Comparison of ENCODE assay signal across 2 cellular contexts in the genomic region with DNA sequence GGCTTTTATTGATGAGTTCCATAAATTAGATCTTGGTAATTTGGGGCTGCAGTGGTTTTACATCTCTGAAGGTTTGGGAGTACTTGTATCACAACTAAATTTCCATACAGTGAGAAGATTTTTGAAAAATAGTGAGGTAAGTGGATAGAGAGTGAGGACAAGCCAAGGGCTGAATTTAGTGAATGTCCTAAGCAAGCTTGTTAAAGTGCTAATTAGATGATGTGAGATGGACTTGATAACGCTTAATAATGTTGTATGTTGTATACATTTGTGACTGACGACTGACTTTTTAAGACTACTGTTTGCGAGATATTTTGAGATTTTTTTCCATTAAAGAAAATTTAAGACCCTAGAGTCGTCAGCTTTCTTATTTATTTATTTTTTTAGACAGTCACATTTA.
TF ChIP-seq lines count a peak whose summit lies in the region.

No MANE protein-coding gene starts in this region.

TF ChIP-seq in HepG2, 621 proteins besides CTCF, POLR2A, EP300 and RAD21 (continues in another document):
- TF ChIP-seq, protein P1, sequence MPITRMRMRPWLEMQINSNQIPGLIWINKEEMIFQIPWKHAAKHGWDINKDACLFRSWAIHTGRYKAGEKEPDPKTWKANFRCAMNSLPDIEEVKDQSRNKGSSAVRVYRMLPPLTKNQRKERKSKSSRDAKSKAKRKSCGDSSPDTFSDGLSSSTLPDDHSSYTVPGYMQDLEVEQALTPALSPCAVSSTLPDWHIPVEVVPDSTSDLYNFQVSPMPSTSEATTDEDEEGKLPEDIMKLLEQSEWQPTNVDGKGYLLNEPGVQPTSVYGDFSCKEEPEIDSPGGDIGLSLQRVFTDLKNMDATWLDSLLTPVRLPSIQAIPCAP (CRISPR knock-in tag; IDR thresholded peaks at IDR 0.05; ENCODE audit: low read depth), result no peak
- TF ChIP-seq, protein P2, sequence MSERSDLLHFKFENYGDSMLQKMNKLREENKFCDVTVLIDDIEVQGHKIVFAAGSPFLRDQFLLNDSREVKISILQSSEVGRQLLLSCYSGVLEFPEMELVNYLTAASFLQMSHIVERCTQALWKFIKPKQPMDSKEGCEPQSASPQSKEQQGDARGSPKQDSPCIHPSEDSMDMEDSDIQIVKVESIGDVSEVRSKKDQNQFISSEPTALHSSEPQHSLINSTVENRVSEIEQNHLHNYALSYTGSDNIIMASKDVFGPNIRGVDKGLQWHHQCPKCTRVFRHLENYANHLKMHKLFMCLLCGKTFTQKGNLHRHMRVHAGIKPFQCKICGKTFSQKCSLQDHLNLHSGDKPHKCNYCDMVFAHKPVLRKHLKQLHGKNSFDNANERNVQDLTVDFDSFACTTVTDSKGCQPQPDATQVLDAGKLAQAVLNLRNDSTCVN (CRISPR knock-in tag; IDR thresholded peaks at IDR 0.05; ENCODE audit: borderline replicate concordance), result no peak
- TF ChIP-seq, protein P3, sequence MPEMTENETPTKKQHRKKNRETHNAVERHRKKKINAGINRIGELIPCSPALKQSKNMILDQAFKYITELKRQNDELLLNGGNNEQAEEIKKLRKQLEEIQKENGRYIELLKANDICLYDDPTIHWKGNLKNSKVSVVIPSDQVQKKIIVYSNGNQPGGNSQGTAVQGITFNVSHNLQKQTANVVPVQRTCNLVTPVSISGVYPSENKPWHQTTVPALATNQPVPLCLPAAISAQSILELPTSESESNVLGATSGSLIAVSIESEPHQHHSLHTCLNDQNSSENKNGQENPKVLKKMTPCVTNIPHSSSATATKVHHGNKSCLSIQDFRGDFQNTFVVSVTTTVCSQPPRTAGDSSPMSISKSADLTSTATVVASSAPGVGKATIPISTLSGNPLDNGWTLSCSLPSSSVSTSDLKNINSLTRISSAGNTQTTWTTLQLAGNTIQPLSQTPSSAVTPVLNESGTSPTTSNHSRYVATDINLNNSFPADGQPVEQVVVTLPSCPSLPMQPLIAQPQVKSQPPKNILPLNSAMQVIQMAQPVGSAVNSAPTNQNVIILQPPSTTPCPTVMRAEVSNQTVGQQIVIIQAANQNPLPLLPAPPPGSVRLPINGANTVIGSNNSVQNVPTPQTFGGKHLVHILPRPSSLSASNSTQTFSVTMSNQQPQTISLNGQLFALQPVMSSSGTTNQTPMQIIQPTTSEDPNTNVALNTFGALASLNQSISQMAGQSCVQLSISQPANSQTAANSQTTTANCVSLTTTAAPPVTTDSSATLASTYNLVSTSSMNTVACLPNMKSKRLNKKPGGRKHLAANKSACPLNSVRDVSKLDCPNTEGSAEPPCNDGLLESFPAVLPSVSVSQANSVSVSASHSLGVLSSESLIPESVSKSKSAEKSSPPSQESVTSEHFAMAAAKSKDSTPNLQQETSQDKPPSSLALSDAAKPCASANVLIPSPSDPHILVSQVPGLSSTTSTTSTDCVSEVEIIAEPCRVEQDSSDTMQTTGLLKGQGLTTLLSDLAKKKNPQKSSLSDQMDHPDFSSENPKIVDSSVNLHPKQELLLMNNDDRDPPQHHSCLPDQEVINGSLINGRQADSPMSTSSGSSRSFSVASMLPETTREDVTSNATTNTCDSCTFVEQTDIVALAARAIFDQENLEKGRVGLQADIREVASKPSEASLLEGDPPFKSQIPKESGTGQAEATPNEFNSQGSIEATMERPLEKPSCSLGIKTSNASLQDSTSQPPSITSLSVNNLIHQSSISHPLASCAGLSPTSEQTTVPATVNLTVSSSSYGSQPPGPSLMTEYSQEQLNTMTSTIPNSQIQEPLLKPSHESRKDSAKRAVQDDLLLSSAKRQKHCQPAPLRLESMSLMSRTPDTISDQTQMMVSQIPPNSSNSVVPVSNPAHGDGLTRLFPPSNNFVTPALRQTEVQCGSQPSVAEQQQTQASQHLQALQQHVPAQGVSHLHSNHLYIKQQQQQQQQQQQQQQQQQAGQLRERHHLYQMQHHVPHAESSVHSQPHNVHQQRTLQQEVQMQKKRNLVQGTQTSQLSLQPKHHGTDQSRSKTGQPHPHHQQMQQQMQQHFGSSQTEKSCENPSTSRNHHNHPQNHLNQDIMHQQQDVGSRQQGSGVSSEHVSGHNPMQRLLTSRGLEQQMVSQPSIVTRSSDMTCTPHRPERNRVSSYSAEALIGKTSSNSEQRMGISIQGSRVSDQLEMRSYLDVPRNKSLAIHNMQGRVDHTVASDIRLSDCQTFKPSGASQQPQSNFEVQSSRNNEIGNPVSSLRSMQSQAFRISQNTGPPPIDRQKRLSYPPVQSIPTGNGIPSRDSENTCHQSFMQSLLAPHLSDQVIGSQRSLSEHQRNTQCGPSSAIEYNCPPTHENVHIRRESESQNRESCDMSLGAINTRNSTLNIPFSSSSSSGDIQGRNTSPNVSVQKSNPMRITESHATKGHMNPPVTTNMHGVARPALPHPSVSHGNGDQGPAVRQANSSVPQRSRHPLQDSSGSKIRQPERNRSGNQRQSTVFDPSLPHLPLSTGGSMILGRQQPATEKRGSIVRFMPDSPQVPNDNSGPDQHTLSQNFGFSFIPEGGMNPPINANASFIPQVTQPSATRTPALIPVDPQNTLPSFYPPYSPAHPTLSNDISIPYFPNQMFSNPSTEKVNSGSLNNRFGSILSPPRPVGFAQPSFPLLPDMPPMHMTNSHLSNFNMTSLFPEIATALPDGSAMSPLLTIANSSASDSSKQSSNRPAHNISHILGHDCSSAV (CRISPR knock-in tag; IDR thresholded peaks at IDR 0.05; ENCODE audit: borderline replicate concordance), result no peak
- TF ChIP-seq ZNF589 (CRISPR knock-in tag; conservative IDR thresholded peaks at IDR 0.05) (no peak), PCBP2 (optimal IDR thresholded peaks at IDR 0.05; ENCODE audit: low read depth, low read length, poor library complexity, severe bottlenecking) (no peak), PHF8 (CRISPR knock-in tag; IDR thresholded peaks at IDR 0.05) (no peak), ZNF496 (CRISPR knock-in tag; IDR thresholded peaks at IDR 0.05; ENCODE audit: insufficient replicate concordance) (no peak), ZSCAN9 (CRISPR knock-in tag; IDR thresholded peaks at IDR 0.05; ENCODE audit: borderline replicate concordance) (no peak), ZFAT (CRISPR knock-in tag; conservative IDR thresholded peaks at IDR 0.05) (no peak), ZNF709 (CRISPR knock-in tag; IDR thresholded peaks at IDR 0.05) (no peak), CEBPB (IDR thresholded peaks at IDR 0.05; ENCODE audit: borderline replicate concordance, low read depth, low read length) (no peak)
- TF ChIP-seq, protein P4, sequence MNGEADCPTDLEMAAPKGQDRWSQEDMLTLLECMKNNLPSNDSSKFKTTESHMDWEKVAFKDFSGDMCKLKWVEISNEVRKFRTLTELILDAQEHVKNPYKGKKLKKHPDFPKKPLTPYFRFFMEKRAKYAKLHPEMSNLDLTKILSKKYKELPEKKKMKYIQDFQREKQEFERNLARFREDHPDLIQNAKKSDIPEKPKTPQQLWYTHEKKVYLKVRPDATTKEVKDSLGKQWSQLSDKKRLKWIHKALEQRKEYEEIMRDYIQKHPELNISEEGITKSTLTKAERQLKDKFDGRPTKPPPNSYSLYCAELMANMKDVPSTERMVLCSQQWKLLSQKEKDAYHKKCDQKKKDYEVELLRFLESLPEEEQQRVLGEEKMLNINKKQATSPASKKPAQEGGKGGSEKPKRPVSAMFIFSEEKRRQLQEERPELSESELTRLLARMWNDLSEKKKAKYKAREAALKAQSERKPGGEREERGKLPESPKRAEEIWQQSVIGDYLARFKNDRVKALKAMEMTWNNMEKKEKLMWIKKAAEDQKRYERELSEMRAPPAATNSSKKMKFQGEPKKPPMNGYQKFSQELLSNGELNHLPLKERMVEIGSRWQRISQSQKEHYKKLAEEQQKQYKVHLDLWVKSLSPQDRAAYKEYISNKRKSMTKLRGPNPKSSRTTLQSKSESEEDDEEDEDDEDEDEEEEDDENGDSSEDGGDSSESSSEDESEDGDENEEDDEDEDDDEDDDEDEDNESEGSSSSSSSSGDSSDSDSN (CRISPR knock-in tag; IDR thresholded peaks at IDR 0.05), result no peak

TF ChIP-seq in K562, 482 proteins besides CTCF, POLR2A, EP300 and RAD21:
- peak; percentile 64 for TF ChIP-seq DACH1 (IDR thresholded peaks at IDR 0.05; ENCODE audit: partially characterized antibody)
- TF ChIP-seq, protein P5, sequence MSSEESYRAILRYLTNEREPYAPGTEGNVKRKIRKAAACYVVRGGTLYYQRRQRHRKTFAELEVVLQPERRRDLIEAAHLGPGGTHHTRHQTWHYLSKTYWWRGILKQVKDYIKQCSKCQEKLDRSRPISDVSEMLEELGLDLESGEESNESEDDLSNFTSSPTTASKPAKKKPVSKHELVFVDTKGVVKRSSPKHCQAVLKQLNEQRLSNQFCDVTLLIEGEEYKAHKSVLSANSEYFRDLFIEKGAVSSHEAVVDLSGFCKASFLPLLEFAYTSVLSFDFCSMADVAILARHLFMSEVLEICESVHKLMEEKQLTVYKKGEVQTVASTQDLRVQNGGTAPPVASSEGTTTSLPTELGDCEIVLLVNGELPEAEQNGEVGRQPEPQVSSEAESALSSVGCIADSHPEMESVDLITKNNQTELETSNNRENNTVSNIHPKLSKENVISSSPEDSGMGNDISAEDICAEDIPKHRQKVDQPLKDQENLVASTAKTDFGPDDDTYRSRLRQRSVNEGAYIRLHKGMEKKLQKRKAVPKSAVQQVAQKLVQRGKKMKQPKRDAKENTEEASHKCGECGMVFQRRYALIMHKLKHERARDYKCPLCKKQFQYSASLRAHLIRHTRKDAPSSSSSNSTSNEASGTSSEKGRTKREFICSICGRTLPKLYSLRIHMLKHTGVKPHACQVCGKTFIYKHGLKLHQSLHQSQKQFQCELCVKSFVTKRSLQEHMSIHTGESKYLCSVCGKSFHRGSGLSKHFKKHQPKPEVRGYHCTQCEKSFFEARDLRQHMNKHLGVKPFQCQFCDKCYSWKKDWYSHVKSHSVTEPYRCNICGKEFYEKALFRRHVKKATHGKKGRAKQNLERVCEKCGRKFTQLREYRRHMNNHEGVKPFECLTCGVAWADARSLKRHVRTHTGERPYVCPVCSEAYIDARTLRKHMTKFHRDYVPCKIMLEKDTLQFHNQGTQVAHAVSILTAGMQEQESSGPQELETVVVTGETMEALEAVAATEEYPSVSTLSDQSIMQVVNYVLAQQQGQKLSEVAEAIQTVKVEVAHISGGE (CRISPR knock-in tag; IDR thresholded peaks at IDR 0.05), result no peak
- TF ChIP-seq ARNT (IDR thresholded peaks at IDR 0.05), result no peak
